ENCODE assay signal across 1 cellular context in genomic region chr20:1417273-1417672, GRCh38.
TF ChIP-seq lines count a peak whose summit lies in the region.

No MANE protein-coding gene starts in this region.

TF ChIP-seq in WTC11, 78 proteins besides CTCF, POLR2A, EP300 and RAD21 (continued from another document):
- TF ChIP-seq FOXP1 (CRISPR knock-in tag; IDR thresholded peaks at IDR 0.05; ENCODE audit: borderline replicate concordance) (no peak), ZBTB43 (CRISPR knock-in tag; IDR thresholded peaks at IDR 0.05) (no peak), MYBL2 (CRISPR knock-in tag; IDR thresholded peaks at IDR 0.05) (no peak), ZNF671 (CRISPR knock-in tag; IDR thresholded peaks at IDR 0.05) (no peak), USF1 (CRISPR knock-in tag; IDR thresholded peaks at IDR 0.05) (no peak), STAT6 (CRISPR knock-in tag; conservative IDR thresholded peaks at IDR 0.05; ENCODE audit: low read depth) (no peak), TCF7 (CRISPR knock-in tag; IDR thresholded peaks at IDR 0.05; ENCODE audit: low read depth) (no peak), HMGA2 (CRISPR knock-in tag; IDR thresholded peaks at IDR 0.05) (no peak), NFE2L1 (CRISPR knock-in tag; IDR thresholded peaks at IDR 0.05) (no peak), NR3C1 (CRISPR knock-in tag; conservative IDR thresholded peaks at IDR 0.05; ENCODE audit: low read depth) (no peak), EMX1 (CRISPR knock-in tag; IDR thresholded peaks at IDR 0.05) (no peak), CREM (CRISPR knock-in tag; IDR thresholded peaks at IDR 0.05) (no peak)
- TF ChIP-seq, protein P1, sequence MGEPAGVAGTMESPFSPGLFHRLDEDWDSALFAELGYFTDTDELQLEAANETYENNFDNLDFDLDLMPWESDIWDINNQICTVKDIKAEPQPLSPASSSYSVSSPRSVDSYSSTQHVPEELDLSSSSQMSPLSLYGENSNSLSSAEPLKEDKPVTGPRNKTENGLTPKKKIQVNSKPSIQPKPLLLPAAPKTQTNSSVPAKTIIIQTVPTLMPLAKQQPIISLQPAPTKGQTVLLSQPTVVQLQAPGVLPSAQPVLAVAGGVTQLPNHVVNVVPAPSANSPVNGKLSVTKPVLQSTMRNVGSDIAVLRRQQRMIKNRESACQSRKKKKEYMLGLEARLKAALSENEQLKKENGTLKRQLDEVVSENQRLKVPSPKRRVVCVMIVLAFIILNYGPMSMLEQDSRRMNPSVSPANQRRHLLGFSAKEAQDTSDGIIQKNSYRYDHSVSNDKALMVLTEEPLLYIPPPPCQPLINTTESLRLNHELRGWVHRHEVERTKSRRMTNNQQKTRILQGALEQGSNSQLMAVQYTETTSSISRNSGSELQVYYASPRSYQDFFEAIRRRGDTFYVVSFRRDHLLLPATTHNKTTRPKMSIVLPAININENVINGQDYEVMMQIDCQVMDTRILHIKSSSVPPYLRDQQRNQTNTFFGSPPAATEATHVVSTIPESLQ (CRISPR knock-in tag; IDR thresholded peaks at IDR 0.05), result no peak
- TF ChIP-seq, protein P2, sequence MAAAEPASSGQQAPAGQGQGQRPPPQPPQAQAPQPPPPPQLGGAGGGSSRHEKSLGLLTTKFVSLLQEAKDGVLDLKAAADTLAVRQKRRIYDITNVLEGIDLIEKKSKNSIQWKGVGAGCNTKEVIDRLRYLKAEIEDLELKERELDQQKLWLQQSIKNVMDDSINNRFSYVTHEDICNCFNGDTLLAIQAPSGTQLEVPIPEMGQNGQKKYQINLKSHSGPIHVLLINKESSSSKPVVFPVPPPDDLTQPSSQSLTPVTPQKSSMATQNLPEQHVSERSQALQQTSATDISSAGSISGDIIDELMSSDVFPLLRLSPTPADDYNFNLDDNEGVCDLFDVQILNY (CRISPR knock-in tag; IDR thresholded peaks at IDR 0.05), result no peak
